In genomic region chr7:91710896-91711295, GRCh38 we compare ENCODE assay signal across 22 cellular contexts.
"Had no signal": no experiment of that assay in that cellular context is flagged by ENCODE, and none has a peak within 500 bp of the region (broad histone marks: within the 10 kb centered on the region; RNA-seq: fewer than 3 reads in every experiment).

No MANE protein-coding gene starts in this region.

- H3K9me3 ChIP-seq: colonic mucosa, ovary, right lobe of liver had no signal

- H3K36me3 ChIP-seq: colonic mucosa, left lung, ovary, right lobe of liver, thoracic aorta, uterus, WERI-Rb-1 had no signal

- H3K27me3 ChIP-seq: colonic mucosa, left lung, ovary, right lobe of liver, uterus had no signal

- H3K4me1 ChIP-seq: colonic mucosa, left lung, right lobe of liver, uterus had no signal

- H3K4me3 ChIP-seq: colonic mucosa, left lung, lung, ovary, right lobe of liver, skin epidermis, thoracic aorta, uterus had no signal

- H3K27ac ChIP-seq: colonic mucosa, left lung, ovary, right lobe of liver, skin epidermis, thoracic aorta, uterus, WERI-Rb-1 had no signal

- ATAC-seq: activated CD4-positive, CD25-positive, alpha-beta regulatory T cell treated with anti-CD3 and anti-CD28 coated beads, Interleukin-2, amount 50 U/mL, for 24 hours; left lung; naive thymus-derived CD4-positive, alpha-beta T cell; right lobe of liver; stimulated activated effector memory CD8-positive, alpha-beta T cell treated with anti-CD3 and anti-CD28 coated beads, Interleukin-12 subunit alpha, Interleukin-12 subunit beta, amount 100 ng/mL, for 72 hours had no signal

- DNase-seq: activated CD4-positive, alpha-beta T cell treated with anti-CD3 and anti-CD28 coated beads for 48 hours; activated CD4-positive, alpha-beta T cell treated with anti-CD3 and anti-CD28 coated beads, Interleukin-2, amount 50 U/mL, for 48 hours; activated CD8-positive, alpha-beta memory T cell treated with anti-CD3 and anti-CD28 coated beads for 24 hours; activated effector memory CD4-positive, alpha-beta T cell treated with Interleukin-2 at 50 U/mL for 16 hours; activated naive CD4-positive, alpha-beta T cell treated with Interleukin-2 at 50 U/mL for 16 hours; anterior cingulate cortex; colonic mucosa; effector CD8-positive, alpha-beta T cell; left lung; mesendoderm; naive thymus-derived CD4-positive, alpha-beta T cell; ovary; right lobe of liver; stimulated activated CD4-positive, alpha-beta T cell treated with anti-CD3 and anti-CD28 coated beads, Interleukin-4, amount 100 ng/mL, for 24 hours; T1000; uterus; WERI-Rb-1 had no signal
